Comparison of ENCODE assay signal across 17 cellular contexts in genomic region chr1:161989108-161989507, GRCh38. TPM values are rescaled to one million over a fixed set of nuclear protein-coding genes. Genes with fewer than 3 reads are reported as not detected.
DNase-seq lines count a peak whose midpoint lies in the region; ATAC-seq and TF ChIP-seq lines count a peak whose summit lies in the region.
"Had no signal": no experiment of that assay in that cellular context is flagged by ENCODE, and none has a peak within 500 bp of the region (broad histone marks: within the 10 kb centered on the region; RNA-seq: fewer than 3 reads in every experiment).

No MANE protein-coding gene starts in this region.

- in situ Hi-C loops in brain microvascular endothelial cell (cut with HindIII; ENCODE audit: low pct_ligation_motif_present, low sequenced_read_pairs) = no loop called here

- no peak overlapping the region for H3K27ac ChIP-seq in brain microvascular endothelial cell
- peak overlapping the region; percentile 62 for H3K27ac ChIP-seq in muscle layer of colon (ENCODE audit: low read depth, low read length)
- no peak overlapping the region for H3K27ac ChIP-seq in aorta (ENCODE audit: low read depth in 1 of 2, low read length in 2 of 2)
- H3K27ac ChIP-seq: upper lobe of right lung had no signal

- DNase-seq in ELF-1 (ENCODE audit: low read depth, low spot score) (peak; percentile 30), LHCN-M2 (ENCODE audit: low read depth) (peak; percentile 64), brain microvascular endothelial cell (no peak), aorta (no peak), T-helper 9 cell (no peak), GM20000 (ENCODE audit: low spot score) (no peak)
- DNase-seq: activated CD4-positive, alpha-beta T cell treated with anti-CD3 and anti-CD28 coated beads for 4 hours; activated naive CD8-positive, alpha-beta T cell treated with anti-CD3 and anti-CD28 coated beads for 36 hours; activated T-cell treated with anti-CD3 and anti-CD28 coated beads for 4 hours; C1 segment of cervical spinal cord; caudate nucleus; NCI-H1930; NCI-H526 treated with DMSO at 0.1 percent for 48 hours had no signal

- intact Hi-C loops in aorta (cut with DNase I) = no loop called here

- H3K9ac ChIP-seq in muscle layer of colon (ENCODE audit: low read length) = no peak overlapping the region

- no peaks in the 10 kb centered on the region for H3K27me3 ChIP-seq in brain microvascular endothelial cell (replicated peaks)
- H3K27me3 ChIP-seq in muscle layer of colon (ENCODE audit: control insufficient read depth in 1 of 2, insufficient read depth in 2 of 2, low read length in 2 of 2) = no peaks in the 10 kb centered on the region
- no peaks in the 10 kb centered on the region for H3K27me3 ChIP-seq in aorta (ENCODE audit: control insufficient read depth in 1 of 2, insufficient read depth in 2 of 2, low read length in 1 of 2)
- H3K27me3 ChIP-seq: upper lobe of right lung had no signal

- ATAC-seq in aorta (ENCODE audit: low FRiP score) = no peak
- ATAC-seq: stimulated activated memory B cell treated with anti-CD40 and anti-IgM and Interleukin-4, amounts not matched to agents 10 μg/mL and 1 μg/mL and 100 μg/mL, for 72 hours had no signal

- no peaks in the 10 kb centered on the region for H3K36me3 ChIP-seq in brain microvascular endothelial cell (replicated peaks)
- no peaks in the 10 kb centered on the region for H3K36me3 ChIP-seq in muscle layer of colon (ENCODE audit: insufficient read depth, low read length)
- peaks cover 0 to 6% of the 10 kb centered on the region in 2 donors for H3K36me3 ChIP-seq in aorta (ENCODE audit: control insufficient read depth in 1 of 2, insufficient read depth in 2 of 2, low read length in 1 of 2)
- H3K36me3 ChIP-seq: upper lobe of right lung had no signal

- no peak overlapping the region for H3K4me3 ChIP-seq in brain microvascular endothelial cell (ENCODE audit: low read depth, low read length)
- no peak overlapping the region for H3K4me3 ChIP-seq in muscle layer of colon (ENCODE audit: low read depth in 1 of 2, low read length in 2 of 2)
- no peak overlapping the region for H3K4me3 ChIP-seq in aorta (ENCODE audit: low read length in 2 of 2)
- H3K4me3 ChIP-seq: smooth muscle cell, upper lobe of right lung had no signal

- H3K4me1 ChIP-seq in muscle layer of colon (ENCODE audit: insufficient read depth, low read length) (peaks cover 48% of the 10 kb centered on the region), aorta (ENCODE audit: control insufficient read depth in 1 of 2, insufficient read depth in 2 of 2, low read length in 2 of 2) (no peaks in the 10 kb centered on the region)
- H3K4me1 ChIP-seq: upper lobe of right lung had no signal

- TF ChIP-seq CTCF in brain microvascular endothelial cell (IDR thresholded peaks at IDR 0.05; ENCODE audit: low read depth, low read length, missing control alignments) (peak; percentile 10), GM20000 (IDR thresholded peaks at IDR 0.05; ENCODE audit: extremely low read depth, missing control alignments) (no peak)

- H3K9me3 ChIP-seq in muscle layer of colon (ENCODE audit: low read length) = no peaks in the 10 kb centered on the region
- H3K9me3 ChIP-seq in aorta (ENCODE audit: control insufficient read depth, low read length) = peaks cover 2% of the 10 kb centered on the region

RNA-seq across cellular contexts. Expression of gene OLFML2B, which starts 34.6 kb away (rescaled TPM):
- total RNA-seq in LHCN-M2 (2014; rRNA removed) (83.4 and 87.1 TPM in 2 replicates), aorta (10 to 100 TPM; 31.9 to 82.6 TPM)
- 49.5 TPM for polyA plus RNA-seq in LHCN-M2 (2012)
- 10 to 100 TPM in 1 of 2 donors, 1 to 10 TPM in 1; 8.0 to 39.0 TPM for polyA plus RNA-seq in aorta

Comparison
In these comparisons a context has a peak if more than half of its experiments do, and no peak if none do; other contexts are left out.
1. DNase-seq: peak in ELF-1 (single experiment) and LHCN-M2 (single experiment); none in brain microvascular endothelial cell (single experiment), aorta (0 of 2), T-helper 9 cell (single experiment) and GM20000 (single experiment).